In the genomic region with DNA sequence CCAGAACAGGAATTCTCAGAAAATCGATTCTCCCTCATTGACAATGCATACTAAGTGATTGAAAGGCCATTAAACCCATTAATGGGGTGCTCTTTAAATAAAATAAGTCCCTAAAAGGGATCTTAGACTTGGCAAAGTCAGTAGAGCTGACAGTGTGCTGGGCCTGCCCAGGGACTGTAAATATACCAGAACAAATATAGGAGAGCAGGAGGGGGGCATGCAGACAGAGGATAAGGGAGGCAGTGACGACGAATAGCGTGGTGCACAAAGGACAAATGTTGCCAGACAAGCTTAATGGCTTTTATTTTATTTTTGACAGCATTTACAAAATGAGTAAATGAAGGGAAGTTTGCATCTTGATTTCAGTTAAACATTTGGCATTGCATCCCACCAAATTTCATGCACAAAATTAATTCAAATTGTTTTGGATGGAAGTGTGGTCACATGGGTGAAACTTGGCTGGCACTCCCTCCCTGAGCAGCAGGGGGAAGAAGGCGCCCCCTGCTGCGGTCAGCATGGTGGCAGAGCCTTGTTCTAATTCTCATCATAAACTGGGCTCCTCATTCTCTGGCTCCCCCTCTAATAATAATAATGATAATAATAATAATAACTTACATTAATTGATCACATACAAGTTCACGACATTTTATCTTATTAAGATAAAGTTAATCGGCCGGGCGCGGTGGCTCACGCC, we compare ENCODE assay signal across 15 cellular contexts.
DNase-seq lines count a peak whose midpoint lies in the region; ATAC-seq and TF ChIP-seq lines count a peak whose summit lies in the region.
"Had no signal": no experiment of that assay in that cellular context is flagged by ENCODE, and none has a peak within 500 bp of the region (broad histone marks: within the 10 kb centered on the region; RNA-seq: fewer than 3 reads in every experiment).

No MANE protein-coding gene starts in this region.

- no peaks in the 10 kb centered on the region for H3K79me2 ChIP-seq in Karpas-422 (ENCODE audit: low read length)

- no peaks in the 10 kb centered on the region for H3K27me3 ChIP-seq in Karpas-422 (ENCODE audit: low read length)
- peaks cover 0 to 3% (median 0%) of the 10 kb centered on the region in 3 donors for H3K27me3 ChIP-seq in psoas muscle (ENCODE audit: insufficient read depth in 3 of 3, low read length in 2 of 3)

- no peaks in the 10 kb centered on the region for H3K36me3 Mint-ChIP-seq in T-cell
- no peaks in the 10 kb centered on the region for H3K36me3 Mint-ChIP-seq in activated CD8-positive, alpha-beta T cell treated with anti-CD3 and anti-CD28 coated beads, Interleukin-2, amount 10 ng/mL, durations not matched to agents 7 days and 5 days (ENCODE audit: low read depth)
- H3K36me3 Mint-ChIP-seq in activated T-helper 1 cell treated with anti-CD3 and anti-CD28 coated beads, Interleukin-12 subunit alpha, Interleukin-12 subunit beta, Interleukin-2, Interleukin-4 antibody, amounts not matched to agents 30 ng/mL and 10 ng/mL and 1 ng/mL, durations not matched to agents 14 hours and 24 hours and 36 hours (ENCODE audit: low read depth) = no peaks in the 10 kb centered on the region

- no peak overlapping the region for H2AFZ ChIP-seq in Karpas-422 (ENCODE audit: low read length)

- H3K9ac ChIP-seq in Karpas-422 (ENCODE audit: low read length) = no peak overlapping the region
- H3K9ac ChIP-seq: KMS-11 had no signal

- CTCF ChIA-PET in T-cell (lab: Charles Lee) = interaction anchor here in 1 of 2 donors (0.6 kb wide), 1 partner anchor 615 kb away, joined by 3 read pairs; no protein-coding TSS in a partner anchor
- CTCF ChIA-PET in activated CD8-positive, alpha-beta T cell treated with anti-CD3 and anti-CD28 coated beads, Interleukin-2, amount 10 ng/mL, durations not matched to agents 7 days and 5 days (lab: Charles Lee) = no interaction called here

- H3K4me3 ChIP-seq in Karpas-422 (ENCODE audit: low read length) (no peak overlapping the region), psoas muscle (no peak overlapping the region)
- H3K4me3 ChIP-seq: GM23338 had no signal

- no peaks in the 10 kb centered on the region for H3K4me1 Mint-ChIP-seq in T-cell
- H3K4me1 Mint-ChIP-seq in activated CD8-positive, alpha-beta T cell treated with anti-CD3 and anti-CD28 coated beads, Interleukin-2, amount 10 ng/mL, durations not matched to agents 7 days and 5 days (ENCODE audit: low read depth) = no peaks in the 10 kb centered on the region
- H3K4me1 Mint-ChIP-seq in activated T-helper 1 cell treated with anti-CD3 and anti-CD28 coated beads, Interleukin-12 subunit alpha, Interleukin-12 subunit beta, Interleukin-2, Interleukin-4 antibody, amounts not matched to agents 30 ng/mL and 10 ng/mL and 1 ng/mL, durations not matched to agents 14 hours and 24 hours and 36 hours (ENCODE audit: low read depth) = no peaks in the 10 kb centered on the region
- H3K4me1 Mint-ChIP-seq: activated B cell treated with CpG ODN at 0.5 μM for 24 hours; activated T-helper 17 cell treated with anti-CD3 and anti-CD28 coated beads, Interleukin-2, amount 50 U/mL, for 72 hours had no signal

- no peaks in the 10 kb centered on the region for H3K4me1 ChIP-seq in Karpas-422 (ENCODE audit: low read length)
- H3K4me1 ChIP-seq in psoas muscle = no peaks in the 10 kb centered on the region

- intact Hi-C loops in psoas muscle (cut with DNase I) = loop anchor here in 1 of 2 donors (10.0 kb wide), 2 partner anchors 137 to 423 kb away; no protein-coding TSS in a partner anchor
- intact Hi-C loops in activated T-helper 1 cell treated with anti-CD3 and anti-CD28 coated beads, Interleukin-12 subunit alpha, Interleukin-12 subunit beta, Interleukin-2, Interleukin-4 antibody, amounts not matched to agents 30 ng/mL and 10 ng/mL and 1 ng/mL, durations not matched to agents 14 hours and 24 hours and 36 hours (cut with micrococcal nuclease) = loop anchor here (10.0 kb wide), 1 partner anchor 423 kb away; no protein-coding TSS in a partner anchor

- H4K20me1 ChIP-seq in Karpas-422 (ENCODE audit: insufficient read depth, low read depth, low read length) = no peaks in the 10 kb centered on the region

- DNase-seq in Karpas-422 (peak; percentile 50), NCI-H345 treated with DMSO at 0.1 percent for 48 hours (lab: John Stamatoyannopoulos, UW; ENCODE audit: unreplicated experiment) (peak; percentile 18), cerebellum (ENCODE audit: low spot score) (peak; percentile 52), psoas muscle (no peak), T-cell (no peak)
- no peak for DNase-seq in activated CD8-positive, alpha-beta T cell treated with anti-CD3 and anti-CD28 coated beads, Interleukin-2, amount 10 ng/mL, durations not matched to agents 7 days and 5 days
- no peak for DNase-seq in activated T-helper 1 cell treated with anti-CD3 and anti-CD28 coated beads, Interleukin-12 subunit alpha, Interleukin-12 subunit beta, Interleukin-2, Interleukin-4 antibody, amounts not matched to agents 30 ng/mL and 10 ng/mL and 1 ng/mL, durations not matched to agents 14 hours and 24 hours and 36 hours (ENCODE audit: low spot score)
- DNase-seq: activated B cell treated with CpG ODN at 0.5 μM for 24 hours; GF-D8; NCI-H1694 treated with DMSO at 0.1 percent for 48 hours; stimulated activated CD4-positive, alpha-beta T cell treated with anti-CD3 and anti-CD28 coated beads, Interleukin-2, amount 100 ng/mL, for 24 hours had no signal

- ATAC-seq in psoas muscle (no peak), T-cell (replicated peaks in 1 of 4) (no peak)
- ATAC-seq in activated CD8-positive, alpha-beta T cell treated with anti-CD3 and anti-CD28 coated beads, Interleukin-2, amount 10 ng/mL, durations not matched to agents 7 days and 5 days = no peak
- ATAC-seq: activated T-helper 17 cell treated with anti-CD3 and anti-CD28 coated beads, Interleukin-2, amount 50 U/mL, for 72 hours had no signal

- no peak overlapping the region for H3K4me3 Mint-ChIP-seq in T-cell
- no peak overlapping the region for H3K4me3 Mint-ChIP-seq in activated CD8-positive, alpha-beta T cell treated with anti-CD3 and anti-CD28 coated beads, Interleukin-2, amount 10 ng/mL, durations not matched to agents 7 days and 5 days
- no peak overlapping the region for H3K4me3 Mint-ChIP-seq in activated T-helper 1 cell treated with anti-CD3 and anti-CD28 coated beads, Interleukin-12 subunit alpha, Interleukin-12 subunit beta, Interleukin-2, Interleukin-4 antibody, amounts not matched to agents 30 ng/mL and 10 ng/mL and 1 ng/mL, durations not matched to agents 14 hours and 24 hours and 36 hours
- H3K4me3 Mint-ChIP-seq: activated B cell treated with CpG ODN at 0.5 μM for 24 hours; activated T-helper 17 cell treated with anti-CD3 and anti-CD28 coated beads, Interleukin-2, amount 50 U/mL, for 72 hours; GM23338 had no signal

- H3K9me2 ChIP-seq in Karpas-422 (replicated peaks; ENCODE audit: insufficient read depth, low read length) = no peaks in the 10 kb centered on the region

- no peak overlapping the region for H3K4me2 ChIP-seq in Karpas-422 (ENCODE audit: low read depth, low read length, poor library complexity, severe bottlenecking)
- H3K4me2 ChIP-seq: KMS-11 had no signal

- WGBS in psoas muscle, 3 donors = 63 to 70% (median 66%) methylated on average over 12 of the region's 12 CpGs

- H3K27ac ChIP-seq in C4-2B = peak overlapping the region; percentile 24; the same call in 1 of the 2 replicates
- H3K27ac ChIP-seq in Karpas-422 (ENCODE audit: low read length) = no peak overlapping the region
- H3K27ac ChIP-seq in psoas muscle = no peak overlapping the region
- H3K27ac ChIP-seq: KMS-11 had no signal

- no peaks in the 10 kb centered on the region for H3K36me3 ChIP-seq in Karpas-422 (ENCODE audit: insufficient read depth, low read length)
- H3K36me3 ChIP-seq in psoas muscle (ENCODE audit: insufficient read depth in 1 of 2, low read depth in 1 of 2) = no peaks in the 10 kb centered on the region

- H3K27ac Mint-ChIP-seq in T-cell = no peak overlapping the region
- no peak overlapping the region for H3K27ac Mint-ChIP-seq in activated CD8-positive, alpha-beta T cell treated with anti-CD3 and anti-CD28 coated beads, Interleukin-2, amount 10 ng/mL, durations not matched to agents 7 days and 5 days
- no peak overlapping the region for H3K27ac Mint-ChIP-seq in activated T-helper 1 cell treated with anti-CD3 and anti-CD28 coated beads, Interleukin-12 subunit alpha, Interleukin-12 subunit beta, Interleukin-2, Interleukin-4 antibody, amounts not matched to agents 30 ng/mL and 10 ng/mL and 1 ng/mL, durations not matched to agents 14 hours and 24 hours and 36 hours
- H3K27ac Mint-ChIP-seq: activated B cell treated with CpG ODN at 0.5 μM for 24 hours; activated T-helper 17 cell treated with anti-CD3 and anti-CD28 coated beads, Interleukin-2, amount 50 U/mL, for 72 hours; GM23338 had no signal

- H3K27me3 Mint-ChIP-seq in T-cell = peaks cover 30 to 41% of the 10 kb centered on the region in 2 donors
- H3K27me3 Mint-ChIP-seq in activated CD8-positive, alpha-beta T cell treated with anti-CD3 and anti-CD28 coated beads, Interleukin-2, amount 10 ng/mL, durations not matched to agents 7 days and 5 days (ENCODE audit: low read depth) = peaks cover 4% of the 10 kb centered on the region
- peaks cover 9% of the 10 kb centered on the region for H3K27me3 Mint-ChIP-seq in activated T-helper 1 cell treated with anti-CD3 and anti-CD28 coated beads, Interleukin-12 subunit alpha, Interleukin-12 subunit beta, Interleukin-2, Interleukin-4 antibody, amounts not matched to agents 30 ng/mL and 10 ng/mL and 1 ng/mL, durations not matched to agents 14 hours and 24 hours and 36 hours (ENCODE audit: insufficient read depth)

- no peaks in the 10 kb centered on the region for H3K9me3 ChIP-seq in Karpas-422 (ENCODE audit: low read length)
- H3K9me3 ChIP-seq in psoas muscle = no peaks in the 10 kb centered on the region

- H3K9me3 Mint-ChIP-seq in T-cell = peaks cover 0 to 4% (median 0%) of the 10 kb centered on the region in 3 donors
- no peaks in the 10 kb centered on the region for H3K9me3 Mint-ChIP-seq in activated CD8-positive, alpha-beta T cell treated with anti-CD3 and anti-CD28 coated beads, Interleukin-2, amount 10 ng/mL, durations not matched to agents 7 days and 5 days (ENCODE audit: insufficient read depth)
- no peaks in the 10 kb centered on the region for H3K9me3 Mint-ChIP-seq in activated T-helper 1 cell treated with anti-CD3 and anti-CD28 coated beads, Interleukin-12 subunit alpha, Interleukin-12 subunit beta, Interleukin-2, Interleukin-4 antibody, amounts not matched to agents 30 ng/mL and 10 ng/mL and 1 ng/mL, durations not matched to agents 14 hours and 24 hours and 36 hours
- H3K9me3 Mint-ChIP-seq: activated B cell treated with CpG ODN at 0.5 μM for 24 hours; activated T-helper 17 cell treated with anti-CD3 and anti-CD28 coated beads, Interleukin-2, amount 50 U/mL, for 72 hours; GM23338 had no signal

- POLR2A ChIA-PET in T-cell (lab: Charles Lee) = no interaction called here
- POLR2A ChIA-PET in activated CD8-positive, alpha-beta T cell treated with anti-CD3 and anti-CD28 coated beads, Interleukin-2, amount 10 ng/mL, durations not matched to agents 7 days and 5 days (lab: Charles Lee) = no interaction called here

- TF ChIP-seq CTCF in C4-2B (conservative IDR thresholded peaks at IDR 0.05) (no peak; the same call in 1 of the 2 replicates), psoas muscle (IDR thresholded peaks at IDR 0.05) (no peak)

Comparison
In these comparisons a context has a peak if more than half of its experiments do, and no peak if none do; other contexts are left out.
1. DNase-seq: peak in Karpas-422 (single experiment), NCI-H345 treated with DMSO at 0.1 percent for 48 hours (single experiment) and cerebellum (single experiment); none in psoas muscle (0 of 2), T-cell (0 of 34), activated CD8-positive, alpha-beta T cell treated with anti-CD3 and anti-CD28 coated beads, Interleukin-2, amount 10 ng/mL, durations not matched to agents 7 days and 5 days (single experiment) and activated T-helper 1 cell treated with anti-CD3 and anti-CD28 coated beads, Interleukin-12 subunit alpha, Interleukin-12 subunit beta, Interleukin-2, Interleukin-4 antibody, amounts not matched to agents 30 ng/mL and 10 ng/mL and 1 ng/mL, durations not matched to agents 14 hours and 24 hours and 36 hours (single experiment).